Comparison of ENCODE assay signal across 1 cellular context in the genomic region with DNA sequence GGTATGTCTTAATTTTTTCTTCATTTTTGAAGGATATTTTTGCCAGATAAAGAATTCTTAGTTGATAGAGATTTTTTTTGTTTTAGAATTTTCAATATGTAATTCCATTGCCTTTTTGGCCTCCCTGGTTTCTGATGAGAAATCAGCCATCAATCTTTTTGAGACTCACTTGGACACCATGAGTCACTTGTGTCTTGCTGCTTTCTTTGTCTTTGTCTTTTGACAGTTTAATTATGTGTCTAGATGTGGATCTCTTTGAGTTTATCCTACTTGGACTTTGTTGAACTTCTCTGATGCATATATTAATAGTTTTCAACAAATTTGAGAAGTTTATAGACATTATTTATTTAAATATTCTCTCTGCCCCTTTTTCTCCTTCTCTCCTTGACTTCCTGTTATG.
TF ChIP-seq lines count a peak whose summit lies in the region.

No MANE protein-coding gene starts in this region.

TF ChIP-seq in K562, 482 proteins besides CTCF, POLR2A, EP300 and RAD21 (continues in another document):
- no peak for TF ChIP-seq KDM2B (CRISPR knock-in tag; IDR thresholded peaks at IDR 0.05)
- TF ChIP-seq, protein P1, sequence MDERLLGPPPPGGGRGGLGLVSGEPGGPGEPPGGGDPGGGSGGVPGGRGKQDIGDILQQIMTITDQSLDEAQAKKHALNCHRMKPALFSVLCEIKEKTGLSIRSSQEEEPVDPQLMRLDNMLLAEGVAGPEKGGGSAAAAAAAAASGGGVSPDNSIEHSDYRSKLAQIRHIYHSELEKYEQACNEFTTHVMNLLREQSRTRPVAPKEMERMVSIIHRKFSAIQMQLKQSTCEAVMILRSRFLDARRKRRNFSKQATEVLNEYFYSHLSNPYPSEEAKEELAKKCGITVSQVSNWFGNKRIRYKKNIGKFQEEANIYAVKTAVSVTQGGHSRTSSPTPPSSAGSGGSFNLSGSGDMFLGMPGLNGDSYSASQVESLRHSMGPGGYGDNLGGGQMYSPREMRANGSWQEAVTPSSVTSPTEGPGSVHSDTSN (CRISPR knock-in tag; IDR thresholded peaks at IDR 0.05; ENCODE audit: low read depth) = no peak
- TF ChIP-seq, protein P1 (tag; conservative IDR thresholded peaks at IDR 0.05; ENCODE audit: low read depth) = peak; percentile 77
- no peak for TF ChIP-seq PHB (CRISPR knock-in tag; IDR thresholded peaks at IDR 0.05)
- no peak for TF ChIP-seq GATAD2A (IDR thresholded peaks at IDR 0.05)
- TF ChIP-seq MYC (IDR thresholded peaks at IDR 0.05; ENCODE audit: low read depth, low read length) = no peak
- no peak for TF ChIP-seq MYC (CRISPR knock-in tag; IDR thresholded peaks at IDR 0.05; ENCODE audit: borderline replicate concordance, low read depth)
- no peak for TF ChIP-seq ERF (CRISPR knock-in tag; IDR thresholded peaks at IDR 0.05)
- TF ChIP-seq, protein P2, sequence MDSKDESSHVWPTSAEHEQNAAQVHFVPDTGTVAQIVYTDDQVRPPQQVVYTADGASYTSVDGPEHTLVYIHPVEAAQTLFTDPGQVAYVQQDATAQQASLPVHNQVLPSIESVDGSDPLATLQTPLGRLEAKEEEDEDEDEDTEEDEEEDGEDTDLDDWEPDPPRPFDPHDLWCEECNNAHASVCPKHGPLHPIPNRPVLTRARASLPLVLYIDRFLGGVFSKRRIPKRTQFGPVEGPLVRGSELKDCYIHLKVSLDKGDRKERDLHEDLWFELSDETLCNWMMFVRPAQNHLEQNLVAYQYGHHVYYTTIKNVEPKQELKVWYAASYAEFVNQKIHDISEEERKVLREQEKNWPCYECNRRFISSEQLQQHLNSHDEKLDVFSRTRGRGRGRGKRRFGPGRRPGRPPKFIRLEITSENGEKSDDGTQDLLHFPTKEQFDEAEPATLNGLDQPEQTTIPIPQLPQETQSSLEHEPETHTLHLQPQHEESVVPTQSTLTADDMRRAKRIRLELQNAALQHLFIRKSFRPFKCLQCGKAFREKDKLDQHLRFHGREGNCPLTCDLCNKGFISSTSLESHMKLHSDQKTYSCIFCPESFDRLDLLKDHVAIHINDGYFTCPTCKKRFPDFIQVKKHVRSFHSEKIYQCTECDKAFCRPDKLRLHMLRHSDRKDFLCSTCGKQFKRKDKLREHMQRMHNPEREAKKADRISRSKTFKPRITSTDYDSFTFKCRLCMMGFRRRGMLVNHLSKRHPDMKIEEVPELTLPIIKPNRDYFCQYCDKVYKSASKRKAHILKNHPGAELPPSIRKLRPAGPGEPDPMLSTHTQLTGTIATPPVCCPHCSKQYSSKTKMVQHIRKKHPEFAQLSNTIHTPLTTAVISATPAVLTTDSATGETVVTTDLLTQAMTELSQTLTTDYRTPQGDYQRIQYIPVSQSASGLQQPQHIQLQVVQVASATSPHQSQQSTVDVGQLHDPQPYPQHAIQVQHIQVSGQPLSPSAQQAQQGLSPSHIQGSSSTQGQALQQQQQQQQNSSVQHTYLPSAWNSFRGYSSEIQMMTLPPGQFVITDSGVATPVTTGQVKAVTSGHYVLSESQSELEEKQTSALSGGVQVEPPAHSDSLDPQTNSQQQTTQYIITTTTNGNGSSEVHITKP (IDR thresholded peaks at IDR 0.05; ENCODE audit: partially characterized antibody) = no peak
- no peak for TF ChIP-seq TAF15 (IDR thresholded peaks at IDR 0.05; ENCODE audit: low read depth, low read length)
- TF ChIP-seq, protein P3, sequence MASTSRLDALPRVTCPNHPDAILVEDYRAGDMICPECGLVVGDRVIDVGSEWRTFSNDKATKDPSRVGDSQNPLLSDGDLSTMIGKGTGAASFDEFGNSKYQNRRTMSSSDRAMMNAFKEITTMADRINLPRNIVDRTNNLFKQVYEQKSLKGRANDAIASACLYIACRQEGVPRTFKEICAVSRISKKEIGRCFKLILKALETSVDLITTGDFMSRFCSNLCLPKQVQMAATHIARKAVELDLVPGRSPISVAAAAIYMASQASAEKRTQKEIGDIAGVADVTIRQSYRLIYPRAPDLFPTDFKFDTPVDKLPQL (IDR thresholded peaks at IDR 0.05; ENCODE audit: extremely low read depth, insufficient read length) = no peak
- no peak for TF ChIP-seq BCL6 (CRISPR knock-in tag; IDR thresholded peaks at IDR 0.05)
- TF ChIP-seq SNIP1 (IDR thresholded peaks at IDR 0.05; ENCODE audit: low read depth) = no peak
- no peak for TF ChIP-seq NONO (IDR thresholded peaks at IDR 0.05; ENCODE audit: low read depth in 2 of 2, low read length in 1 of 2)
- no peak for TF ChIP-seq SRSF1 (IDR thresholded peaks at IDR 0.05; ENCODE audit: low read depth, low read length)
- peak; percentile 65 for TF ChIP-seq JUND (IDR thresholded peaks at IDR 0.05; ENCODE audit: borderline replicate concordance, low read depth, low read length)
- peak; percentile 63; the same call in 1 of the 3 replicates for TF ChIP-seq JUND (tag; IDR thresholded peaks at IDR 0.05; ENCODE audit: borderline replicate concordance, low read depth, low read length)
- TF ChIP-seq TBL1XR1 (IDR thresholded peaks at IDR 0.05; ENCODE audit: low read length in 2 of 2) = 0 out of 4 replicates have a peak, but pooled peaks of 1 of the 2 experiments have one; percentile 21
- TF ChIP-seq ELF2 (CRISPR knock-in tag; IDR thresholded peaks at IDR 0.05) = no peak
- TF ChIP-seq RBM17 (IDR thresholded peaks at IDR 0.05; ENCODE audit: borderline replicate concordance, low read depth, low read length) = no peak
- TF ChIP-seq LCOR (CRISPR knock-in tag; IDR thresholded peaks at IDR 0.05) = no peak
- peak in 1 of 2 experiments; percentile 60; a peak in 1 of 3 replicates for TF ChIP-seq CBX3 (IDR thresholded peaks at IDR 0.05; ENCODE audit: borderline replicate concordance in 1 of 2, low read length in 2 of 2)
- TF ChIP-seq TEAD1 (CRISPR knock-in tag; IDR thresholded peaks at IDR 0.05) = no peak
- TF ChIP-seq JUN (IDR thresholded peaks at IDR 0.05; ENCODE audit: borderline replicate concordance, low read depth, low read length) = peak; percentile 63; the same call in 1 of the 2 replicates
- no peak for TF ChIP-seq JUN (CRISPR knock-in tag; IDR thresholded peaks at IDR 0.05; ENCODE audit: borderline replicate concordance)
- no peak for TF ChIP-seq MAFG (tag; conservative IDR thresholded peaks at IDR 0.05)
- no peak for TF ChIP-seq MTA3 (IDR thresholded peaks at IDR 0.05; ENCODE audit: borderline replicate concordance)
- TF ChIP-seq MEIS2 (IDR thresholded peaks at IDR 0.05; ENCODE audit: partially characterized antibody) = peak; percentile 90
- TF ChIP-seq NR2F6 (CRISPR knock-in tag; IDR thresholded peaks at IDR 0.05) = no peak
- TF ChIP-seq, protein P4, sequence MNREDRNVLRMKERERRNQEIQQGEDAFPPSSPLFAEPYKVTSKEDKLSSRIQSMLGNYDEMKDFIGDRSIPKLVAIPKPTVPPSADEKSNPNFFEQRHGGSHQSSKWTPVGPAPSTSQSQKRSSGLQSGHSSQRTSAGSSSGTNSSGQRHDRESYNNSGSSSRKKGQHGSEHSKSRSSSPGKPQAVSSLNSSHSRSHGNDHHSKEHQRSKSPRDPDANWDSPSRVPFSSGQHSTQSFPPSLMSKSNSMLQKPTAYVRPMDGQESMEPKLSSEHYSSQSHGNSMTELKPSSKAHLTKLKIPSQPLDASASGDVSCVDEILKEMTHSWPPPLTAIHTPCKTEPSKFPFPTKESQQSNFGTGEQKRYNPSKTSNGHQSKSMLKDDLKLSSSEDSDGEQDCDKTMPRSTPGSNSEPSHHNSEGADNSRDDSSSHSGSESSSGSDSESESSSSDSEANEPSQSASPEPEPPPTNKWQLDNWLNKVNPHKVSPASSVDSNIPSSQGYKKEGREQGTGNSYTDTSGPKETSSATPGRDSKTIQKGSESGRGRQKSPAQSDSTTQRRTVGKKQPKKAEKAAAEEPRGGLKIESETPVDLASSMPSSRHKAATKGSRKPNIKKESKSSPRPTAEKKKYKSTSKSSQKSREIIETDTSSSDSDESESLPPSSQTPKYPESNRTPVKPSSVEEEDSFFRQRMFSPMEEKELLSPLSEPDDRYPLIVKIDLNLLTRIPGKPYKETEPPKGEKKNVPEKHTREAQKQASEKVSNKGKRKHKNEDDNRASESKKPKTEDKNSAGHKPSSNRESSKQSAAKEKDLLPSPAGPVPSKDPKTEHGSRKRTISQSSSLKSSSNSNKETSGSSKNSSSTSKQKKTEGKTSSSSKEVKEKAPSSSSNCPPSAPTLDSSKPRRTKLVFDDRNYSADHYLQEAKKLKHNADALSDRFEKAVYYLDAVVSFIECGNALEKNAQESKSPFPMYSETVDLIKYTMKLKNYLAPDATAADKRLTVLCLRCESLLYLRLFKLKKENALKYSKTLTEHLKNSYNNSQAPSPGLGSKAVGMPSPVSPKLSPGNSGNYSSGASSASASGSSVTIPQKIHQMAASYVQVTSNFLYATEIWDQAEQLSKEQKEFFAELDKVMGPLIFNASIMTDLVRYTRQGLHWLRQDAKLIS (CRISPR knock-in tag; IDR thresholded peaks at IDR 0.05) = no peak
- TF ChIP-seq TEAD2 (tag; IDR thresholded peaks at IDR 0.05) = no peak
- no peak for TF ChIP-seq E2F3 (CRISPR knock-in tag; IDR thresholded peaks at IDR 0.05)
- TF ChIP-seq RCOR1 (IDR thresholded peaks at IDR 0.05; ENCODE audit: borderline replicate concordance in 1 of 2, low read depth in 2 of 2, low read length in 2 of 2) = no peak
- TF ChIP-seq, protein P5, sequence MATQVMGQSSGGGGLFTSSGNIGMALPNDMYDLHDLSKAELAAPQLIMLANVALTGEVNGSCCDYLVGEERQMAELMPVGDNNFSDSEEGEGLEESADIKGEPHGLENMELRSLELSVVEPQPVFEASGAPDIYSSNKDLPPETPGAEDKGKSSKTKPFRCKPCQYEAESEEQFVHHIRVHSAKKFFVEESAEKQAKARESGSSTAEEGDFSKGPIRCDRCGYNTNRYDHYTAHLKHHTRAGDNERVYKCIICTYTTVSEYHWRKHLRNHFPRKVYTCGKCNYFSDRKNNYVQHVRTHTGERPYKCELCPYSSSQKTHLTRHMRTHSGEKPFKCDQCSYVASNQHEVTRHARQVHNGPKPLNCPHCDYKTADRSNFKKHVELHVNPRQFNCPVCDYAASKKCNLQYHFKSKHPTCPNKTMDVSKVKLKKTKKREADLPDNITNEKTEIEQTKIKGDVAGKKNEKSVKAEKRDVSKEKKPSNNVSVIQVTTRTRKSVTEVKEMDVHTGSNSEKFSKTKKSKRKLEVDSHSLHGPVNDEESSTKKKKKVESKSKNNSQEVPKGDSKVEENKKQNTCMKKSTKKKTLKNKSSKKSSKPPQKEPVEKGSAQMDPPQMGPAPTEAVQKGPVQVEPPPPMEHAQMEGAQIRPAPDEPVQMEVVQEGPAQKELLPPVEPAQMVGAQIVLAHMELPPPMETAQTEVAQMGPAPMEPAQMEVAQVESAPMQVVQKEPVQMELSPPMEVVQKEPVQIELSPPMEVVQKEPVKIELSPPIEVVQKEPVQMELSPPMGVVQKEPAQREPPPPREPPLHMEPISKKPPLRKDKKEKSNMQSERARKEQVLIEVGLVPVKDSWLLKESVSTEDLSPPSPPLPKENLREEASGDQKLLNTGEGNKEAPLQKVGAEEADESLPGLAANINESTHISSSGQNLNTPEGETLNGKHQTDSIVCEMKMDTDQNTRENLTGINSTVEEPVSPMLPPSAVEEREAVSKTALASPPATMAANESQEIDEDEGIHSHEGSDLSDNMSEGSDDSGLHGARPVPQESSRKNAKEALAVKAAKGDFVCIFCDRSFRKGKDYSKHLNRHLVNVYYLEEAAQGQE (CRISPR knock-in tag; IDR thresholded peaks at IDR 0.05; ENCODE audit: low read depth) = no peak
- TF ChIP-seq, protein P6, sequence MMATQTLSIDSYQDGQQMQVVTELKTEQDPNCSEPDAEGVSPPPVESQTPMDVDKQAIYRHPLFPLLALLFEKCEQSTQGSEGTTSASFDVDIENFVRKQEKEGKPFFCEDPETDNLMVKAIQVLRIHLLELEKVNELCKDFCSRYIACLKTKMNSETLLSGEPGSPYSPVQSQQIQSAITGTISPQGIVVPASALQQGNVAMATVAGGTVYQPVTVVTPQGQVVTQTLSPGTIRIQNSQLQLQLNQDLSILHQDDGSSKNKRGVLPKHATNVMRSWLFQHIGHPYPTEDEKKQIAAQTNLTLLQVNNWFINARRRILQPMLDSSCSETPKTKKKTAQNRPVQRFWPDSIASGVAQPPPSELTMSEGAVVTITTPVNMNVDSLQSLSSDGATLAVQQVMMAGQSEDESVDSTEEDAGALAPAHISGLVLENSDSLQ (IDR thresholded peaks at IDR 0.05) = peak; percentile 75
- no peak for TF ChIP-seq ADNP (tag; IDR thresholded peaks at IDR 0.05)
- TF ChIP-seq ZNF561 (CRISPR knock-in tag; conservative IDR thresholded peaks at IDR 0.05) = no peak
- no peak for TF ChIP-seq ZNF583 (CRISPR knock-in tag; IDR thresholded peaks at IDR 0.05)
- TF ChIP-seq, protein P7, sequence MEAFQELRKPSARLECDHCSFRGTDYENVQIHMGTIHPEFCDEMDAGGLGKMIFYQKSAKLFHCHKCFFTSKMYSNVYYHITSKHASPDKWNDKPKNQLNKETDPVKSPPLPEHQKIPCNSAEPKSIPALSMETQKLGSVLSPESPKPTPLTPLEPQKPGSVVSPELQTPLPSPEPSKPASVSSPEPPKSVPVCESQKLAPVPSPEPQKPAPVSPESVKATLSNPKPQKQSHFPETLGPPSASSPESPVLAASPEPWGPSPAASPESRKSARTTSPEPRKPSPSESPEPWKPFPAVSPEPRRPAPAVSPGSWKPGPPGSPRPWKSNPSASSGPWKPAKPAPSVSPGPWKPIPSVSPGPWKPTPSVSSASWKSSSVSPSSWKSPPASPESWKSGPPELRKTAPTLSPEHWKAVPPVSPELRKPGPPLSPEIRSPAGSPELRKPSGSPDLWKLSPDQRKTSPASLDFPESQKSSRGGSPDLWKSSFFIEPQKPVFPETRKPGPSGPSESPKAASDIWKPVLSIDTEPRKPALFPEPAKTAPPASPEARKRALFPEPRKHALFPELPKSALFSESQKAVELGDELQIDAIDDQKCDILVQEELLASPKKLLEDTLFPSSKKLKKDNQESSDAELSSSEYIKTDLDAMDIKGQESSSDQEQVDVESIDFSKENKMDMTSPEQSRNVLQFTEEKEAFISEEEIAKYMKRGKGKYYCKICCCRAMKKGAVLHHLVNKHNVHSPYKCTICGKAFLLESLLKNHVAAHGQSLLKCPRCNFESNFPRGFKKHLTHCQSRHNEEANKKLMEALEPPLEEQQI (IDR thresholded peaks at IDR 0.05) = 0 out of 2 replicates have a peak, but pooled peaks have one; percentile 30
- TF ChIP-seq TRIM28 (IDR thresholded peaks at IDR 0.05) = 0 out of 2 replicates have a peak, but pooled peaks have one; percentile 61
- no peak for TF ChIP-seq MEF2A (IDR thresholded peaks at IDR 0.05; ENCODE audit: control insufficient read depth, low read depth, low read length)
- TF ChIP-seq SMARCA4 (IDR thresholded peaks at IDR 0.05) = peak; percentile 51; the same call in 1 of the 2 replicates
- 0 out of 2 replicates have a peak, but pooled peaks have one; percentile 10 for TF ChIP-seq SOX6 (IDR thresholded peaks at IDR 0.05)
- TF ChIP-seq ZFX (CRISPR knock-in tag; IDR thresholded peaks at IDR 0.05) = no peak
- TF ChIP-seq ZNF124 (CRISPR knock-in tag; IDR thresholded peaks at IDR 0.05) = no peak
- TF ChIP-seq CHD1 (IDR thresholded peaks at IDR 0.05; ENCODE audit: low read length) = no peak
- TF ChIP-seq TAF9B (IDR thresholded peaks at IDR 0.05; ENCODE audit: partially characterized antibody) = no peak
- TF ChIP-seq FOSL1 (tag; conservative IDR thresholded peaks at IDR 0.05) = peak; percentile 81
- TF ChIP-seq ETV1 (tag; conservative IDR thresholded peaks at IDR 0.05; ENCODE audit: low read depth) = no peak
- TF ChIP-seq MAZ (CRISPR knock-in tag; conservative IDR thresholded peaks at IDR 0.05 in 1 of 2, IDR thresholded peaks at IDR 0.05 in 1 of 2) = no peak
